ENCODE assay signal across 12 cellular contexts in genomic region chr5:982377-983237, GRCh38. TPM values are rescaled to one million over a fixed set of nuclear protein-coding genes. Genes with fewer than 3 reads are reported as not detected.
DNase-seq lines count a peak whose midpoint lies in the region; TF ChIP-seq lines count a peak whose summit lies in the region.
"Had no signal": no experiment of that assay in that cellular context is flagged by ENCODE, and none has a peak within 500 bp of the region (broad histone marks: within the 10 kb centered on the region; RNA-seq: fewer than 3 reads in every experiment).

No MANE protein-coding gene starts in this region.

- DNase-seq in DMS 273 (lab: John Stamatoyannopoulos, UW; ENCODE audit: unreplicated experiment) = peak; percentile 68
- no peak for DNase-seq in DMS 273 treated with DMSO at 0.1 percent for 48 hours (lab: John Stamatoyannopoulos, UW)
- DNase-seq in NCI-H1694 treated with DMSO at 0.1 percent for 48 hours (lab: John Stamatoyannopoulos, UW) = peak; percentile 74
- peak; percentile 93 for DNase-seq in endodermal cell
- DNase-seq in progenitor cell of endocrine pancreas (ENCODE audit: low spot score, unreplicated experiment) = no peak
- DNase-seq in NCI-H1092 treated with DMSO at 0.1 percent for 48 hours (lab: John Stamatoyannopoulos, UW) = no peak
- DNase-seq in immature natural killer cell = no peak
- no peak for DNase-seq in osteocyte (ENCODE audit: extremely low spot score, unreplicated experiment)
- DNase-seq: activated T-cell treated with anti-CD3 and anti-CD28 coated beads, Interleukin-2, amount 50 U/mL, for 4 hours; KBM-7; substantia nigra had no signal

- 78 to 84% methylated on average over 9 to 27 of the region's 27 CpGs for WGBS in endodermal cell (ENCODE audit: insufficient coverage in 1 of 2, insufficient read length in 1 of 2), 2 experiments

- H3K9ac ChIP-seq in endodermal cell (ENCODE audit: extremely low read depth, low read length, poor library complexity, severe bottlenecking) = no peak overlapping the region

- no peaks in the 10 kb centered on the region for H3K27me3 ChIP-seq in endodermal cell (ENCODE audit: control insufficient read depth, insufficient read depth, low read length, poor library complexity, severe bottlenecking)

- H3K4me3 ChIP-seq in endodermal cell (ENCODE audit: low read length) = no peak overlapping the region

- H3K4me3 Mint-ChIP-seq in endodermal cell (no peak overlapping the region), progenitor cell of endocrine pancreas (ENCODE audit: low read depth) (no peak overlapping the region), immature natural killer cell (no peak overlapping the region), osteocyte (ENCODE audit: unreplicated experiment) (no peak overlapping the region)
- H3K4me3 Mint-ChIP-seq: activated T-cell treated with anti-CD3 and anti-CD28 coated beads, Interleukin-2, amount 50 U/mL, for 4 hours; dendritic cell treated with granulocyte-macrophage colony-stimulating factor and Interleukin-4, amounts not matched to agents 40 ng/mL and 50 ng/mL, for 4 days had no signal

- peaks cover 3% of the 10 kb centered on the region for H3K4me1 Mint-ChIP-seq in endodermal cell
- no peaks in the 10 kb centered on the region for H3K4me1 Mint-ChIP-seq in progenitor cell of endocrine pancreas (ENCODE audit: low read depth)
- no peaks in the 10 kb centered on the region for H3K4me1 Mint-ChIP-seq in immature natural killer cell
- H3K4me1 Mint-ChIP-seq in osteocyte (ENCODE audit: unreplicated experiment) = peaks cover 3% of the 10 kb centered on the region

- H3K27ac ChIP-seq in endodermal cell (ENCODE audit: low read depth, low read length) = peak overlapping the region; percentile 4

- peaks cover 10% of the 10 kb centered on the region for H3K27me3 Mint-ChIP-seq in endodermal cell (ENCODE audit: insufficient read depth)
- H3K27me3 Mint-ChIP-seq in progenitor cell of endocrine pancreas = peaks cover 27% of the 10 kb centered on the region
- peaks cover under 1 to 7% (median 6%) of the 10 kb centered on the region in 3 donors for H3K27me3 Mint-ChIP-seq in immature natural killer cell (ENCODE audit: low read depth in 3 of 3)
- H3K27me3 Mint-ChIP-seq in osteocyte (ENCODE audit: unreplicated experiment) = peaks cover 43% of the 10 kb centered on the region

- TF ChIP-seq CTCF in endodermal cell (conservative IDR thresholded peaks at IDR 0.05) (peak; percentile 78), progenitor cell of endocrine pancreas (IDR thresholded peaks at IDR 0.05; ENCODE audit: unreplicated experiment) (peak; percentile 33), osteocyte (IDR thresholded peaks at IDR 0.05) (no peak)

- H3K36me3 Mint-ChIP-seq in endodermal cell (ENCODE audit: low read depth) (no peaks in the 10 kb centered on the region), progenitor cell of endocrine pancreas (ENCODE audit: insufficient read depth) (no peaks in the 10 kb centered on the region), immature natural killer cell (no peaks in the 10 kb centered on the region), osteocyte (ENCODE audit: unreplicated experiment) (peaks cover 4% of the 10 kb centered on the region)

- H3K27ac Mint-ChIP-seq in endodermal cell (no peak overlapping the region), progenitor cell of endocrine pancreas (no peak overlapping the region), immature natural killer cell (no peak overlapping the region), osteocyte (ENCODE audit: unreplicated experiment) (no peak overlapping the region)
- H3K27ac Mint-ChIP-seq: dendritic cell treated with granulocyte-macrophage colony-stimulating factor and Interleukin-4, amounts not matched to agents 40 ng/mL and 50 ng/mL, for 4 days had no signal

- no peaks in the 10 kb centered on the region for H3K36me3 ChIP-seq in endodermal cell (ENCODE audit: control insufficient read depth, insufficient read depth, low read length)

- peaks cover 17% of the 10 kb centered on the region for H3K9me3 ChIP-seq in endodermal cell (ENCODE audit: control insufficient read depth, low read length)

- no peaks in the 10 kb centered on the region for H3K4me1 ChIP-seq in endodermal cell (ENCODE audit: control insufficient read depth, insufficient read depth, low read length)

- H3K9me3 Mint-ChIP-seq in endodermal cell (peaks cover 11% of the 10 kb centered on the region), progenitor cell of endocrine pancreas (ENCODE audit: low read depth) (peaks cover 8% of the 10 kb centered on the region), immature natural killer cell (peaks cover 0 to 2% (median 0%) of the 10 kb centered on the region in 6 donors), osteocyte (ENCODE audit: unreplicated experiment) (peaks cover 14% of the 10 kb centered on the region)

RNA-seq across cellular contexts. Expression of gene NKD2, which starts 26.0 kb away (rescaled TPM):
- total RNA-seq in endodermal cell (10 to 100 TPM; 11.2 to 13.9 TPM), progenitor cell of endocrine pancreas (23.9 and 28.3 TPM in 2 replicates), osteocyte (not detected in 2 replicates)
- 63.1 TPM for polyA plus RNA-seq in endodermal cell (2013, experiment 1 of 2)
- polyA plus RNA-seq in endodermal cell (2013, experiment 2 of 2) = 59.4 TPM
- not detected for polyA plus RNA-seq in immature natural killer cell

Comparison
In these comparisons a context has a peak if more than half of its experiments do, and no peak if none do; other contexts are left out.
1. DNase-seq: peak in DMS 273 (single experiment), NCI-H1694 treated with DMSO at 0.1 percent for 48 hours (single experiment) and endodermal cell (single experiment); none in DMS 273 treated with DMSO at 0.1 percent for 48 hours (single experiment), progenitor cell of endocrine pancreas (single experiment), NCI-H1092 treated with DMSO at 0.1 percent for 48 hours (single experiment), immature natural killer cell (0 of 3) and osteocyte (single experiment).
2. RNA of gene NKD2, which starts 26.0 kb away (total RNA-seq): 23.9 to 28.3 TPM in progenitor cell of endocrine pancreas and 11.2 to 13.9 TPM in endodermal cell; not detected in osteocyte; every median in the first group is over 10 times any median in the second.